Comparison of ENCODE assay signal across 27 cellular contexts in genomic region chr14:101929096-101929495, GRCh38. TPM values are rescaled to one million over a fixed set of nuclear protein-coding genes. Genes with fewer than 3 reads are reported as not detected.
DNase-seq lines count a peak whose midpoint lies in the region; ATAC-seq lines count a peak whose summit lies in the region.
"Had no signal": no experiment of that assay in that cellular context is flagged by ENCODE, and none has a peak within 500 bp of the region (broad histone marks: within the 10 kb centered on the region; RNA-seq: fewer than 3 reads in every experiment).

No MANE protein-coding gene starts in this region.

- no peak overlapping the region for H3K4me3 Mint-ChIP-seq in activated naive CD8-positive, alpha-beta T cell treated with anti-CD3 and anti-CD28 coated beads, Interleukin-2, amount 10 ng/mL, durations not matched to agents 7 days and 5 days
- H3K4me3 Mint-ChIP-seq in naive thymus-derived CD4-positive, alpha-beta T cell = peak overlapping the region in 2 of 10 donors; percentile 28 to 32
- no peak overlapping the region for H3K4me3 Mint-ChIP-seq in activated T-helper 1 cell treated with anti-CD3 and anti-CD28 coated beads, Interleukin-12 subunit alpha, Interleukin-12 subunit beta, Interleukin-2, Interleukin-4 antibody, amounts not matched to agents 30 ng/mL and 10 ng/mL and 1 ng/mL, durations not matched to agents 14 hours and 24 hours and 36 hours
- H3K4me3 Mint-ChIP-seq: IgD-negative memory B cell had no signal

- POLR2A ChIA-PET in activated naive CD8-positive, alpha-beta T cell treated with anti-CD3 and anti-CD28 coated beads, Interleukin-2, amount 10 ng/mL, durations not matched to agents 7 days and 5 days (lab: Charles Lee) = interaction anchor here (0.6 kb wide), 1 partner anchor 43 kb away, joined by 3 read pairs; no protein-coding TSS in a partner anchor
- POLR2A ChIA-PET in naive thymus-derived CD4-positive, alpha-beta T cell (lab: Charles Lee) = interaction anchor here (0.7 kb wide), 1 partner anchor 222 kb away, joined by 3 read pairs; no protein-coding TSS in a partner anchor

- H3K36me3 ChIP-seq in naive thymus-derived CD4-positive, alpha-beta T cell (ENCODE audit: control insufficient read depth in 2 of 3, insufficient read depth in 3 of 3, low read length in 3 of 3) = peaks cover 0 to 47% (median 4%) of the 10 kb centered on the region in 3 experiments
- no peaks in the 10 kb centered on the region for H3K36me3 ChIP-seq in aorta (ENCODE audit: control insufficient read depth in 1 of 2, insufficient read depth in 2 of 2, low read length in 1 of 2)
- H3K36me3 ChIP-seq: colonic mucosa had no signal

- no peaks in the 10 kb centered on the region for H3K4me1 Mint-ChIP-seq in activated naive CD8-positive, alpha-beta T cell treated with anti-CD3 and anti-CD28 coated beads, Interleukin-2, amount 10 ng/mL, durations not matched to agents 7 days and 5 days
- H3K4me1 Mint-ChIP-seq in naive thymus-derived CD4-positive, alpha-beta T cell = no peaks in the 10 kb centered on the region
- H3K4me1 Mint-ChIP-seq in activated T-helper 1 cell treated with anti-CD3 and anti-CD28 coated beads, Interleukin-12 subunit alpha, Interleukin-12 subunit beta, Interleukin-2, Interleukin-4 antibody, amounts not matched to agents 30 ng/mL and 10 ng/mL and 1 ng/mL, durations not matched to agents 14 hours and 24 hours and 36 hours (ENCODE audit: low read depth) = no peaks in the 10 kb centered on the region
- H3K4me1 Mint-ChIP-seq: IgD-negative memory B cell had no signal

- no peaks in the 10 kb centered on the region for H3K27me3 Mint-ChIP-seq in activated naive CD8-positive, alpha-beta T cell treated with anti-CD3 and anti-CD28 coated beads, Interleukin-2, amount 10 ng/mL, durations not matched to agents 7 days and 5 days
- no peaks in the 10 kb centered on the region for H3K27me3 Mint-ChIP-seq in naive thymus-derived CD4-positive, alpha-beta T cell
- no peaks in the 10 kb centered on the region for H3K27me3 Mint-ChIP-seq in activated T-helper 1 cell treated with anti-CD3 and anti-CD28 coated beads, Interleukin-12 subunit alpha, Interleukin-12 subunit beta, Interleukin-2, Interleukin-4 antibody, amounts not matched to agents 30 ng/mL and 10 ng/mL and 1 ng/mL, durations not matched to agents 14 hours and 24 hours and 36 hours (ENCODE audit: insufficient read depth)
- H3K27me3 Mint-ChIP-seq: IgD-negative memory B cell had no signal

- H3K9me3 ChIP-seq in naive thymus-derived CD4-positive, alpha-beta T cell (ENCODE audit: control insufficient read depth in 2 of 3, low read length in 3 of 3) = no peaks in the 10 kb centered on the region
- H3K9me3 ChIP-seq in aorta (ENCODE audit: control insufficient read depth, low read length) = no peaks in the 10 kb centered on the region
- H3K9me3 ChIP-seq: colonic mucosa, gastroesophageal sphincter, neutrophil, prostate gland had no signal

- no peak overlapping the region for H3K27ac ChIP-seq in naive thymus-derived CD4-positive, alpha-beta T cell (ENCODE audit: low read depth, low read length)
- no peak overlapping the region for H3K27ac ChIP-seq in aorta (ENCODE audit: low read depth in 1 of 2, low read length in 2 of 2)
- H3K27ac ChIP-seq: colonic mucosa, GM23248, neutrophil, prostate gland had no signal

- H3K9me3 Mint-ChIP-seq in activated naive CD8-positive, alpha-beta T cell treated with anti-CD3 and anti-CD28 coated beads, Interleukin-2, amount 10 ng/mL, durations not matched to agents 7 days and 5 days = no peaks in the 10 kb centered on the region
- peaks cover 0 to 1% (median 0%) of the 10 kb centered on the region in 11 donors for H3K9me3 Mint-ChIP-seq in naive thymus-derived CD4-positive, alpha-beta T cell
- H3K9me3 Mint-ChIP-seq in activated T-helper 1 cell treated with anti-CD3 and anti-CD28 coated beads, Interleukin-12 subunit alpha, Interleukin-12 subunit beta, Interleukin-2, Interleukin-4 antibody, amounts not matched to agents 30 ng/mL and 10 ng/mL and 1 ng/mL, durations not matched to agents 14 hours and 24 hours and 36 hours = no peaks in the 10 kb centered on the region
- H3K9me3 Mint-ChIP-seq: IgD-negative memory B cell had no signal

- peak overlapping the region; percentile 10 for H3K27ac Mint-ChIP-seq in activated naive CD8-positive, alpha-beta T cell treated with anti-CD3 and anti-CD28 coated beads, Interleukin-2, amount 10 ng/mL, durations not matched to agents 7 days and 5 days
- H3K27ac Mint-ChIP-seq in naive thymus-derived CD4-positive, alpha-beta T cell = peak overlapping the region in 8 of 9 donors; percentile 6 to 83 (median 59)
- no peak overlapping the region for H3K27ac Mint-ChIP-seq in activated T-helper 1 cell treated with anti-CD3 and anti-CD28 coated beads, Interleukin-12 subunit alpha, Interleukin-12 subunit beta, Interleukin-2, Interleukin-4 antibody, amounts not matched to agents 30 ng/mL and 10 ng/mL and 1 ng/mL, durations not matched to agents 14 hours and 24 hours and 36 hours

- no peak overlapping the region for H3K4me3 ChIP-seq in naive thymus-derived CD4-positive, alpha-beta T cell (ENCODE audit: low read length)
- no peak overlapping the region for H3K4me3 ChIP-seq in aorta (ENCODE audit: low read length in 2 of 2)
- H3K4me3 ChIP-seq: colonic mucosa, gastroesophageal sphincter, GM23248, prostate gland had no signal

- CTCF ChIA-PET in naive thymus-derived CD4-positive, alpha-beta T cell (lab: Charles Lee) = no interaction called here

- peak; percentile 27 for DNase-seq in Right ventricle myocardium superior
- no peak for DNase-seq in Right ventricle myocardium inferior (ENCODE audit: missing footprints)
- DNase-seq in activated naive CD8-positive, alpha-beta T cell treated with anti-CD3 and anti-CD28 coated beads, Interleukin-2, amount 10 ng/mL, durations not matched to agents 7 days and 5 days = no peak
- DNase-seq in naive thymus-derived CD4-positive, alpha-beta T cell = no peak
- DNase-seq in aorta = peak; percentile 20 to 65
- no peak for DNase-seq in activated T-helper 1 cell treated with anti-CD3 and anti-CD28 coated beads, Interleukin-12 subunit alpha, Interleukin-12 subunit beta, Interleukin-2, Interleukin-4 antibody, amounts not matched to agents 30 ng/mL and 10 ng/mL and 1 ng/mL, durations not matched to agents 14 hours and 24 hours and 36 hours (ENCODE audit: low spot score)
- DNase-seq in NCI-H524 (lab: John Stamatoyannopoulos, UW) = no peak
- DNase-seq: activated CD8-positive, alpha-beta memory T cell treated with anti-CD3 and anti-CD28 coated beads for 24 hours; activated T-cell treated with anti-CD3 and anti-CD28 coated beads for 4 hours; amygdala; colonic mucosa; COR-L47; effector CD4-positive, alpha-beta T cell; GM23248; hippocampal formation; NCI-H146; NCI-H2107; NCI-H748 treated with DMSO at 0.1 percent for 48 hours; SHP77 treated with DMSO at 0.1 percent for 48 hours; stimulated activated CD4-positive, alpha-beta T cell treated with anti-CD3 and anti-CD28 coated beads, Interleukin-15, amount 100 ng/mL, for 24 hours; stimulated activated CD4-positive, alpha-beta T cell treated with anti-CD3 and anti-CD28 coated beads, Interleukin-4, amount 100 ng/mL, for 4 hours had no signal

- intact Hi-C loops in Right ventricle myocardium superior (cut with DNase I) (no loop called here), Right ventricle myocardium inferior (cut with DNase I) (no loop called here), aorta (cut with DNase I) (no loop called here)
- intact Hi-C loops in naive thymus-derived CD4-positive, alpha-beta T cell (cut with micrococcal nuclease) = no loop called here
- intact Hi-C loops in activated T-helper 1 cell treated with anti-CD3 and anti-CD28 coated beads, Interleukin-12 subunit alpha, Interleukin-12 subunit beta, Interleukin-2, Interleukin-4 antibody, amounts not matched to agents 30 ng/mL and 10 ng/mL and 1 ng/mL, durations not matched to agents 14 hours and 24 hours and 36 hours (cut with micrococcal nuclease) = no loop called here

- peaks cover 3% of the 10 kb centered on the region for H3K36me3 Mint-ChIP-seq in activated naive CD8-positive, alpha-beta T cell treated with anti-CD3 and anti-CD28 coated beads, Interleukin-2, amount 10 ng/mL, durations not matched to agents 7 days and 5 days
- H3K36me3 Mint-ChIP-seq in naive thymus-derived CD4-positive, alpha-beta T cell = peaks cover 0 to 17% (median 6%) of the 10 kb centered on the region in 5 donors
- peaks cover 2% of the 10 kb centered on the region for H3K36me3 Mint-ChIP-seq in activated T-helper 1 cell treated with anti-CD3 and anti-CD28 coated beads, Interleukin-12 subunit alpha, Interleukin-12 subunit beta, Interleukin-2, Interleukin-4 antibody, amounts not matched to agents 30 ng/mL and 10 ng/mL and 1 ng/mL, durations not matched to agents 14 hours and 24 hours and 36 hours (ENCODE audit: low read depth)

- WGBS in aorta, 2 donors = 95 to 97% methylated on average over 10 of the region's 10 CpGs

- ATAC-seq in Right ventricle myocardium superior (ENCODE audit: poor library complexity) (no peak), Right ventricle myocardium inferior (no peak), aorta (ENCODE audit: low FRiP score) (no peak), GM18498 (IDR thresholded peaks at IDR 0.05; ENCODE audit: unreplicated experiment) (no peak)
- no peak for ATAC-seq in activated naive CD8-positive, alpha-beta T cell treated with anti-CD3 and anti-CD28 coated beads, Interleukin-2, amount 10 ng/mL, durations not matched to agents 7 days and 5 days (ENCODE audit: low read depth)
- ATAC-seq in naive thymus-derived CD4-positive, alpha-beta T cell = no peak
- ATAC-seq: gastroesophageal sphincter, Panc1 had no signal

- no peaks in the 10 kb centered on the region for H3K27me3 ChIP-seq in naive thymus-derived CD4-positive, alpha-beta T cell (ENCODE audit: control insufficient read depth in 2 of 2, insufficient read depth in 2 of 2, low read length in 2 of 2)
- no peaks in the 10 kb centered on the region for H3K27me3 ChIP-seq in aorta (ENCODE audit: control insufficient read depth in 1 of 2, insufficient read depth in 2 of 2, low read length in 1 of 2)
- H3K27me3 ChIP-seq: colonic mucosa, gastroesophageal sphincter, neutrophil had no signal

- no peaks in the 10 kb centered on the region for H3K4me1 ChIP-seq in naive thymus-derived CD4-positive, alpha-beta T cell (ENCODE audit: control insufficient read depth in 2 of 2, insufficient read depth in 2 of 2, low read length in 2 of 2)
- H3K4me1 ChIP-seq in aorta (ENCODE audit: control insufficient read depth in 1 of 2, insufficient read depth in 2 of 2, low read length in 2 of 2) = no peaks in the 10 kb centered on the region
- H3K4me1 ChIP-seq: colonic mucosa, prostate gland had no signal

RNA-seq across cellular contexts. Expression of gene DYNC1H1, which starts 35.3 kb away (rescaled TPM):
- total RNA-seq in Right ventricle myocardium superior (384 TPM), Right ventricle myocardium inferior (348 TPM), aorta (100 to 1,000 TPM; 451 to 481 TPM)
- total RNA-seq in activated naive CD8-positive, alpha-beta T cell treated with anti-CD3 and anti-CD28 coated beads, Interleukin-2, amount 10 ng/mL, durations not matched to agents 7 days and 5 days = 100 to 1,000 TPM; 287 to 316 TPM
- total RNA-seq in naive thymus-derived CD4-positive, alpha-beta T cell = 100 to 1,000 TPM; 252 to 310 (median 273) TPM
- 10 to 100 TPM; 28.9 to 39.8 TPM for polyA plus RNA-seq in naive thymus-derived CD4-positive, alpha-beta T cell
- 100 to 1,000 TPM in 1 of 2 donors, 10 to 100 TPM in 1; 26.5 to 151 TPM for polyA plus RNA-seq in aorta
- 241 and 254 TPM in 2 replicates for total RNA-seq in activated T-helper 1 cell treated with anti-CD3 and anti-CD28 coated beads, Interleukin-12 subunit alpha, Interleukin-12 subunit beta, Interleukin-2, Interleukin-4 antibody, amounts not matched to agents 30 ng/mL and 10 ng/mL and 1 ng/mL, durations not matched to agents 14 hours and 24 hours and 36 hours

Comparison
In these comparisons a context has a peak if more than half of its experiments do, and no peak if none do; other contexts are left out.
1. DNase-seq: peak in Right ventricle myocardium superior (single experiment) and aorta (2 of 2); none in Right ventricle myocardium inferior (single experiment), activated naive CD8-positive, alpha-beta T cell treated with anti-CD3 and anti-CD28 coated beads, Interleukin-2, amount 10 ng/mL, durations not matched to agents 7 days and 5 days (single experiment), naive thymus-derived CD4-positive, alpha-beta T cell (0 of 9), activated T-helper 1 cell treated with anti-CD3 and anti-CD28 coated beads, Interleukin-12 subunit alpha, Interleukin-12 subunit beta, Interleukin-2, Interleukin-4 antibody, amounts not matched to agents 30 ng/mL and 10 ng/mL and 1 ng/mL, durations not matched to agents 14 hours and 24 hours and 36 hours (single experiment) and NCI-H524 (0 of 2).